In the genomic region with DNA sequence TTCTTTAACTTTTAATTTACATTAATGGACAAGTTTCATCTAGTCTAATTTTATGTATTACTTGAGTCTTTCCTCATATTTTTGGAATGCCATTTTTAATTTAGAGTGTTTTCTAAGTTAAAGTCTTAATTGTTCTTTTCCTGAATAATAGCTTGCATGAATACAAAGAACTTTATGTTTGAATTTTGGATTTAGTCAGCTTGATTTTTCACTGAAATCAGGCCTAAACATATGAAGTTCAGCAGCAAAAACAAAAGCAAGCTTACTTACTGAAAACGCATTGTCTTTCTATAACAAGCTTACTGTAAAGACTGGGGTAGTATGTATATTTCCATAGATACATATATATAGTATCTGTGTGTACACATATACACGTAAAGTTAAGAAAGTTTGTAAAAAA, we compare ENCODE assay signal across 26 cellular contexts.
DNase-seq lines count a peak whose midpoint lies in the region; ATAC-seq, FAIRE-seq and TF ChIP-seq lines count a peak whose summit lies in the region.
"Had no signal": no experiment of that assay in that cellular context is flagged by ENCODE, and none has a peak within 500 bp of the region (broad histone marks: within the 10 kb centered on the region; RNA-seq: fewer than 3 reads in every experiment).

No MANE protein-coding gene starts in this region.

- H3K4me1 ChIP-seq in pancreas: peaks cover 0 to 6% (median 0%) of the 10 kb centered on the region in 3 donors
- peaks cover 0 to 38% (median 19%) of the 10 kb centered on the region in 4 donors for H3K4me1 ChIP-seq in tibial nerve

- peak; percentile 17 for FAIRE-seq in pancreas (lab: Jason Lieb, UNC)
- FAIRE-seq: D721Med, G401.6 had no signal

- no peak overlapping the region for H3K4me3 Mint-ChIP-seq in activated CD8-positive, alpha-beta T cell treated with anti-CD3 and anti-CD28 coated beads for 36 hours
- H3K4me3 Mint-ChIP-seq: CD4-positive, alpha-beta T cell had no signal

- WGBS in pancreas, 2 donors: 97 to 99% methylated on average over 2 of the region's 2 CpGs
- WGBS in tibial nerve, 2 donors: 44 to 48% methylated on average over 2 of the region's 2 CpGs

- DNase-seq in caudate nucleus (lab: John Stamatoyannopoulos, UW) (no peak), globus pallidus (ENCODE audit: low spot score) (peak; percentile 75), pancreas (no peak), tibial nerve (ENCODE audit: low spot score in 2 of 2) (no peak), NCI-H1930 (lab: John Stamatoyannopoulos, UW) (no peak), DMS153 (lab: John Stamatoyannopoulos, UW) (no peak)
- DNase-seq in activated CD8-positive, alpha-beta T cell treated with anti-CD3 and anti-CD28 coated beads for 36 hours: no peak
- DNase-seq: AML-193; CD4-positive, alpha-beta T cell; GM23248; H7; IMR-90; KG1; MG63; NCI-H1105 treated with DMSO at 0.1 percent for 48 hours; NCI-H146; NCI-H2029; NCI-H446; NCI-H82; NK-92 treated with Interleukin-12 subunit alpha and Interleukin-12 subunit beta, amount 100 ng/mL, for 24 hours; SHP77 treated with DMSO at 0.1 percent for 48 hours had no signal

- CTCF ChIA-PET in activated CD8-positive, alpha-beta T cell treated with anti-CD3 and anti-CD28 coated beads for 36 hours (lab: Charles Lee): interaction anchor here (0.7 kb wide), 1 partner anchor 68 kb away, joined by 3 read pairs; no protein-coding TSS in a partner anchor

- H3K36me3 ChIP-seq in pancreas (no peaks in the 10 kb centered on the region), tibial nerve (peaks cover 0 to 12% (median 0%) of the 10 kb centered on the region in 3 donors)
- H3K36me3 ChIP-seq: BLaER1 treated with 17β-estradiol and CSF1 and Interleukin-3, amounts not matched to agents 10 nM and 100 nM; MG63 had no signal

- no peaks in the 10 kb centered on the region for H3K4me1 Mint-ChIP-seq in activated CD8-positive, alpha-beta T cell treated with anti-CD3 and anti-CD28 coated beads for 36 hours (ENCODE audit: low read depth)

- H3K27me3 Mint-ChIP-seq in activated CD8-positive, alpha-beta T cell treated with anti-CD3 and anti-CD28 coated beads for 36 hours: no peaks in the 10 kb centered on the region
- H3K27me3 Mint-ChIP-seq: CD4-positive, alpha-beta T cell had no signal

- no peak overlapping the region for H3K27ac Mint-ChIP-seq in activated CD8-positive, alpha-beta T cell treated with anti-CD3 and anti-CD28 coated beads for 36 hours
- H3K27ac Mint-ChIP-seq: CD4-positive, alpha-beta T cell had no signal

- POLR2A ChIA-PET in activated CD8-positive, alpha-beta T cell treated with anti-CD3 and anti-CD28 coated beads for 36 hours (lab: Charles Lee): no interaction called here

- TF ChIP-seq EP300 in tibial nerve (IDR thresholded peaks at IDR 0.05): no peak

- TF ChIP-seq CTCF in pancreas (IDR thresholded peaks at IDR 0.05): no peak
- TF ChIP-seq CTCF in tibial nerve (IDR thresholded peaks at IDR 0.05): no peak
- no peak for TF ChIP-seq CTCF in activated CD8-positive, alpha-beta T cell treated with anti-CD3 and anti-CD28 coated beads for 36 hours (IDR thresholded peaks at IDR 0.05)

- no peak for ATAC-seq in pancreas
- ATAC-seq in activated CD8-positive, alpha-beta T cell treated with anti-CD3 and anti-CD28 coated beads for 36 hours: no peak

- intact Hi-C loops in pancreas (cut with DNase I): no loop called here
- intact Hi-C loops in activated CD8-positive, alpha-beta T cell treated with anti-CD3 and anti-CD28 coated beads for 36 hours (cut with micrococcal nuclease): no loop called here

- H3K4me3 ChIP-seq in pancreas (no peak overlapping the region), tibial nerve (no peak overlapping the region)
- H3K4me3 ChIP-seq: BLaER1 treated with 17β-estradiol and CSF1 and Interleukin-3, amounts not matched to agents 10 nM and 100 nM; GM23248; MG63; SK-N-MC had no signal

- H3K27me3 ChIP-seq in pancreas (no peaks in the 10 kb centered on the region), tibial nerve (no peaks in the 10 kb centered on the region)
- H3K27me3 ChIP-seq: BLaER1 treated with 17β-estradiol and CSF1 and Interleukin-3, amounts not matched to agents 10 nM and 100 nM; MG63 had no signal

- TF ChIP-seq POLR2A in tibial nerve (IDR thresholded peaks at IDR 0.05): no peak

- H3K9me3 ChIP-seq in pancreas (no peaks in the 10 kb centered on the region), tibial nerve (peaks cover 0 to 11% (median 0%) of the 10 kb centered on the region in 4 donors)
- H3K9me3 ChIP-seq: MG63 had no signal

- peak overlapping the region; percentile 42 for H3K27ac ChIP-seq in caudate nucleus (ENCODE audit: low read depth, low read length)
- no peak overlapping the region for H3K27ac ChIP-seq in pancreas
- peak overlapping the region; percentile 26 to 80 (median 66) for H3K27ac ChIP-seq in tibial nerve
- H3K27ac ChIP-seq: BLaER1 treated with 17β-estradiol and CSF1 and Interleukin-3, amounts not matched to agents 10 nM and 100 nM; GM23248; RWPE1; SK-N-MC had no signal

- H3K9me3 Mint-ChIP-seq in activated CD8-positive, alpha-beta T cell treated with anti-CD3 and anti-CD28 coated beads for 36 hours: peaks cover 10% of the 10 kb centered on the region

- H3K36me3 Mint-ChIP-seq in activated CD8-positive, alpha-beta T cell treated with anti-CD3 and anti-CD28 coated beads for 36 hours (ENCODE audit: low read depth): peaks cover 13% of the 10 kb centered on the region

Comparison
In these comparisons a context has a peak if more than half of its experiments do, and no peak if none do; other contexts are left out.
1. H3K27ac ChIP-seq: peak in caudate nucleus (single experiment) and tibial nerve (4 of 4); none in pancreas (0 of 4).